Comparison of ENCODE assay signal across 9 cellular contexts in the genomic region with DNA sequence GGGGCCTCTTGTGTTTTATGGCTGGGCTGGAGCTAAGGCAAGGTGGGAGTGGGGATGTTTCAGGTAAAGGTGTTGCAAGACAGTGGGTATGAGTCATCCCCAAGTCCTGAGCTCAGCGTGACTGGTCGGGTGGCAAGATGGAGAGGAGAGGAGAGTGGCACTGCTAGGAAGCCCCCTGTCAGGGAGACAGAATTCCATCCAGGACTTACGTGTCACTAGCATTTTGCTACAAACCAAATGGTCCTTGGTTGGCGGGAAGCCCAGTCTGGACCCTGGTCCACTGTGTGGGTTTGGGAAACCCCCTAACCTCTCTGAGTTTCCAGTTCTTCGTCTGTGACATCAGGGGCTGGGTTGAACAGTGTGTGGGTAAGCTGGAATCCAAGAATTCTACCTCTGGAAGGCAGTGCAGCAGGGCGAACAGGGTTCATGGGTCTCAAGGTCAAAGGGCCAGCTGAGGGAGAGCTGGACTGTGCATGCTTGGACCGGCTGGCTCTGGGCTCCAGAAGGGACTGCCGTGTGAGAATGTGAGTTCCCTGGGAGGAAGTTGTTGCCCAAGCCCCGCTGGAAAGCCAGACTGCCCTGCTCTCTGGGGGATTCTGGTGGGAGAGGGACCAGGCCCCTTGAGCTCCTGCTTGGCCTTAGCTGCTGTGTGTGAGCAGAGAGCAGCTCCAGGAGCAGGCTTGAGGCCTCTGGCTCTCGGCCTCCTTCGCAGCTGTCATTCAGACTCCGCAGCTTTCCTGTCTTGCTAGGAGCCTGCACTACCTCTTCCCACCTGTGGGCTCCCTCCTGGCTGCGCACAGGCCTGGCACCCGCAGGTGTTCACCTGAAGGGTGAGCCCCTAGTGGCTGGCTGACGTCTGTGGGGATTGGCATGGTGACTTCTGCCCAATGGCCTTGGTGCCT.
DNase-seq lines count a peak whose midpoint lies in the region; ATAC-seq, FAIRE-seq and TF ChIP-seq lines count a peak whose summit lies in the region.
"Had no signal": no experiment of that assay in that cellular context is flagged by ENCODE, and none has a peak within 500 bp of the region (broad histone marks: within the 10 kb centered on the region; RNA-seq: fewer than 3 reads in every experiment).

No MANE protein-coding gene starts in this region.

- FAIRE-seq in D721Med (lab: Jason Lieb, UNC): no peak

- CTCF ChIA-PET in CD8-positive, alpha-beta T cell (lab: Charles Lee): interaction anchor here (0.5 kb wide), 1 partner anchor 142 kb away, joined by 3 read pairs; no protein-coding TSS in a partner anchor

- no peaks in the 10 kb centered on the region for H3K36me3 ChIP-seq in CD8-positive, alpha-beta T cell (ENCODE audit: insufficient read depth, low read length)

- no peak overlapping the region for H3K27ac Mint-ChIP-seq in neural crest cell (ENCODE audit: unreplicated experiment)
- H3K27ac Mint-ChIP-seq in CD8-positive, alpha-beta T cell: no peak overlapping the region
- H3K27ac Mint-ChIP-seq: activated naive CD8-positive, alpha-beta T cell treated with anti-CD3 and anti-CD28 coated beads, Interleukin-2, amount 10 ng/mL, durations not matched to agents 7 days and 5 days had no signal

- no peaks in the 10 kb centered on the region for H3K27me3 ChIP-seq in CD8-positive, alpha-beta T cell (ENCODE audit: insufficient read depth, low read length)

- H3K9me3 ChIP-seq in CD8-positive, alpha-beta T cell (ENCODE audit: low read length): no peaks in the 10 kb centered on the region

- H3K27ac ChIP-seq in CD8-positive, alpha-beta T cell (ENCODE audit: low read depth, low read length): no peak overlapping the region

- H3K4me1 Mint-ChIP-seq in neural crest cell: peaks cover 28% of the 10 kb centered on the region
- peaks cover 21% of the 10 kb centered on the region for H3K4me1 Mint-ChIP-seq in CD8-positive, alpha-beta T cell (ENCODE audit: low read depth)

- POLR2A ChIA-PET in CD8-positive, alpha-beta T cell (lab: Charles Lee): interaction anchor here (0.8 kb wide), 1 partner anchor 9 kb away, joined by 3 read pairs; no protein-coding TSS in a partner anchor

- TF ChIP-seq CTCF in GM13977 (IDR thresholded peaks at IDR 0.05; ENCODE audit: extremely low read depth, insufficient read depth, missing control alignments) (peak; percentile 9), choroid plexus epithelial cell (conservative IDR thresholded peaks at IDR 0.05; ENCODE audit: low read depth, low read length) (peak; percentile 42), neural crest cell (conservative IDR thresholded peaks at IDR 0.05) (peak; percentile 55), D721Med (IDR thresholded peaks at IDR 0.05; ENCODE audit: insufficient read depth, missing control alignments) (no peak)
- TF ChIP-seq CTCF in CD8-positive, alpha-beta T cell (IDR thresholded peaks at IDR 0.05): no peak

- H3K4me3 Mint-ChIP-seq in neural crest cell: no peak overlapping the region
- H3K4me3 Mint-ChIP-seq in CD8-positive, alpha-beta T cell: no peak overlapping the region
- H3K4me3 Mint-ChIP-seq: activated naive CD8-positive, alpha-beta T cell treated with anti-CD3 and anti-CD28 coated beads, Interleukin-2, amount 10 ng/mL, durations not matched to agents 7 days and 5 days had no signal

- H3K36me3 Mint-ChIP-seq in neural crest cell (ENCODE audit: low read depth): no peaks in the 10 kb centered on the region
- no peaks in the 10 kb centered on the region for H3K36me3 Mint-ChIP-seq in CD8-positive, alpha-beta T cell
- H3K36me3 Mint-ChIP-seq: activated naive CD8-positive, alpha-beta T cell treated with anti-CD3 and anti-CD28 coated beads, Interleukin-2, amount 10 ng/mL, durations not matched to agents 7 days and 5 days had no signal

- no peak overlapping the region for H3K4me3 ChIP-seq in choroid plexus epithelial cell (ENCODE audit: low read depth, low read length)
- H3K4me3 ChIP-seq in CD8-positive, alpha-beta T cell (ENCODE audit: low read depth, low read length): no peak overlapping the region

- ATAC-seq in CD8-positive, alpha-beta T cell: no peak

- DNase-seq in GM13977 (ENCODE audit: low spot score): no peak
- DNase-seq in NCI-H2171 (lab: John Stamatoyannopoulos, UW): peak; percentile 71
- no peak for DNase-seq in choroid plexus epithelial cell (ENCODE audit: low read depth)
- DNase-seq in neural crest cell (ENCODE audit: low read depth, low spot score): no peak
- DNase-seq in CD8-positive, alpha-beta T cell: no peak
- no peak for DNase-seq in inferior parietal cortex (ENCODE audit: extremely low spot score)
- no peak for DNase-seq in D721Med (ENCODE audit: insufficient read length, low spot score)
- DNase-seq in UCSD-AML1 (lab: John Stamatoyannopoulos, UW; ENCODE audit: unreplicated experiment): no peak
- DNase-seq: activated naive CD8-positive, alpha-beta T cell treated with anti-CD3 and anti-CD28 coated beads, Interleukin-2, amount 10 ng/mL, durations not matched to agents 7 days and 5 days had no signal

- H3K27me3 Mint-ChIP-seq in neural crest cell (ENCODE audit: low read depth): no peaks in the 10 kb centered on the region
- H3K27me3 Mint-ChIP-seq in CD8-positive, alpha-beta T cell (ENCODE audit: low read depth): peaks cover 4% of the 10 kb centered on the region

- H3K4me1 ChIP-seq in CD8-positive, alpha-beta T cell (ENCODE audit: insufficient read depth, low read length): peaks cover 18% of the 10 kb centered on the region

- in situ Hi-C loops in GM13977 (cut with MboI; ENCODE audit: low pct_unique_long_range_greater_than_20kb, low sequenced_read_pairs, unreplicated experiment): no loop called here

- no peaks in the 10 kb centered on the region for H3K9me3 Mint-ChIP-seq in neural crest cell
- H3K9me3 Mint-ChIP-seq in CD8-positive, alpha-beta T cell: no peaks in the 10 kb centered on the region
- H3K9me3 Mint-ChIP-seq: activated naive CD8-positive, alpha-beta T cell treated with anti-CD3 and anti-CD28 coated beads, Interleukin-2, amount 10 ng/mL, durations not matched to agents 7 days and 5 days had no signal

- intact Hi-C loops in CD8-positive, alpha-beta T cell (cut with DNase I, micrococcal nuclease): no loop called here

Comparison
In these comparisons a context has a peak if more than half of its experiments do, and no peak if none do; other contexts are left out.
1. CTCF ChIP-seq: peak in GM13977 (single experiment), choroid plexus epithelial cell (single experiment) and neural crest cell (single experiment); none in CD8-positive, alpha-beta T cell (single experiment) and D721Med (single experiment).